Comparison of ENCODE assay signal across 15 cellular contexts in the genomic region with DNA sequence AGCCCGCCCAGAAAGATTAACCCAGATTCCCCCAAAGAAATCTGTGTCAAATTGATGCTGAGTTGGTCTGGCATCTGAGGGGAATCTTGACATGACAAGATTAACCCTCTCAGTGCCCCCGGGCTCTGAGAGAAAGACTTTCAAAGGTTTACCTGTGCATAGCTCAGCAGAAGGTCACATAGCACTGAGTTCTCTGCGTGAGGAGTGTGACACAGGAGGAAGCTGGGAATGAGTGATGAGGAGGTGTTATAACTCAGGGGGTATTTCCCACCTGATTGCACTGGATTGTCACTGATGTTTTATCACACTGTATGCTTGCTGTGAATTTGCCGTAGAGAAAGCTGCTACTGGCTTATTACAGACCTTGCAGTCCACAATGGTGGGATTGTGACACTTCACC.
A peak's percentile ranks its signal among the peaks of the same experiment; 100 is the strongest.
DNase-seq lines count a peak whose midpoint lies in the region; ATAC-seq and TF ChIP-seq lines count a peak whose summit lies in the region.
"Had no signal": no experiment of that assay in that cellular context is flagged by ENCODE, and none has a peak within 500 bp of the region (broad histone marks: within the 10 kb centered on the region; RNA-seq: fewer than 3 reads in every experiment).

No MANE protein-coding gene starts in this region.

- CTCF ChIA-PET in activated B cell treated with CpG ODN at 0.5 μM for 24 hours (lab: Charles Lee): no interaction called here

- H3K36me3 Mint-ChIP-seq in activated B cell treated with CpG ODN at 0.5 μM for 24 hours (ENCODE audit: low read depth) (no peaks in the 10 kb centered on the region), nephron progenitor cell (ENCODE audit: low read depth) (no peaks in the 10 kb centered on the region)

- no peaks in the 10 kb centered on the region for H3K9me3 Mint-ChIP-seq in activated B cell treated with CpG ODN at 0.5 μM for 24 hours
- no peaks in the 10 kb centered on the region for H3K9me3 Mint-ChIP-seq in nephron progenitor cell

- H3K27me3 Mint-ChIP-seq in activated B cell treated with CpG ODN at 0.5 μM for 24 hours (no peaks in the 10 kb centered on the region), nephron progenitor cell (ENCODE audit: low read depth, poor library complexity) (no peaks in the 10 kb centered on the region)

- peak; percentile 72 for ATAC-seq in GM18502 (IDR thresholded peaks at IDR 0.05; ENCODE audit: poor library complexity, unreplicated experiment)
- ATAC-seq in GM18907 (IDR thresholded peaks at IDR 0.05; ENCODE audit: unreplicated experiment): peak; percentile 58
- peak; percentile 70 for ATAC-seq in HG02852 (IDR thresholded peaks at IDR 0.05; ENCODE audit: unreplicated experiment)
- peak; percentile 64 for ATAC-seq in activated B cell treated with CpG ODN at 0.5 μM for 24 hours (ENCODE audit: low read depth)
- ATAC-seq: SK-N-SH treated with all-trans-retinoic acid at 6 μM for 48 hours had no signal

- H3K4me3 Mint-ChIP-seq in activated B cell treated with CpG ODN at 0.5 μM for 24 hours (no peak overlapping the region), nephron progenitor cell (no peak overlapping the region)

- POLR2A ChIA-PET in activated B cell treated with CpG ODN at 0.5 μM for 24 hours (lab: Charles Lee): interaction anchor here (1.4 kb wide), 1 partner anchor 266 kb away, joined by 5 read pairs; no protein-coding TSS in a partner anchor

- peaks cover 11% of the 10 kb centered on the region for H3K4me1 Mint-ChIP-seq in activated B cell treated with CpG ODN at 0.5 μM for 24 hours
- H3K4me1 Mint-ChIP-seq in nephron progenitor cell: peaks cover 9% of the 10 kb centered on the region

- no peak for DNase-seq in activated B cell treated with CpG ODN at 0.5 μM for 24 hours
- DNase-seq in nephron progenitor cell: no peak
- no peak for DNase-seq in NCI-H774 (lab: John Stamatoyannopoulos, UW)
- no peak for DNase-seq in dermis blood vessel endothelial cell
- DNase-seq: activated CD4-positive, alpha-beta T cell treated with anti-CD3 and anti-CD28 coated beads, Interleukin-2, amount 50 U/mL, for 48 hours; COR-L47; glutamatergic neuron; NCI-H1417 treated with DMSO at 0.1 percent for 48 hours; Peyer's patch; stimulated activated CD4-positive, alpha-beta T cell treated with anti-CD3 and anti-CD28 coated beads, Interleukin-4, amount 100 ng/mL, for 24 hours; testis had no signal

- TF ChIP-seq CTCF in activated B cell treated with CpG ODN at 0.5 μM for 24 hours (IDR thresholded peaks at IDR 0.05) (no peak), nephron progenitor cell (IDR thresholded peaks at IDR 0.05) (no peak)

- intact Hi-C loops in activated B cell treated with CpG ODN at 0.5 μM for 24 hours (cut with micrococcal nuclease): no loop called here

- H3K27ac Mint-ChIP-seq in activated B cell treated with CpG ODN at 0.5 μM for 24 hours (no peak overlapping the region), nephron progenitor cell (no peak overlapping the region)
